ENCODE assay signal across 33 cellular contexts in genomic region chr7:119515214-119515613, GRCh38.
"Had no signal": no experiment of that assay in that cellular context is flagged by ENCODE, and none has a peak within 500 bp of the region (broad histone marks: within the 10 kb centered on the region; RNA-seq: fewer than 3 reads in every experiment).

No MANE protein-coding gene starts in this region.

- DNase-seq: activated effector memory CD4-positive, alpha-beta T cell treated with anti-CD3 and anti-CD28 coated beads, Interleukin-2, amount 50 U/mL, for 16 hours; activated effector memory CD4-positive, alpha-beta T cell treated with Interleukin-2 at 50 U/mL for 16 hours; activated gamma-delta T cell; activated gamma-delta T cell treated with Interleukin-2 at 50 U/mL for 16 hours; activated naive CD4-positive, alpha-beta T cell; activated naive CD4-positive, alpha-beta T cell treated with anti-CD3 and anti-CD28 coated beads for 36 hours; activated naive CD4-positive, alpha-beta T cell treated with anti-CD3 and anti-CD28 coated beads, Interleukin-2, amount 10 ng/mL, durations not matched to agents 7 days and 5 days; activated naive CD4-positive, alpha-beta T cell treated with anti-CD3 and anti-CD28 coated beads, Interleukin-2, amount 50 U/mL, for 16 hours; activated naive CD4-positive, alpha-beta T cell treated with Interleukin-2 at 50 U/mL for 16 hours; activated naive CD8-positive, alpha-beta T cell treated with anti-CD3 and anti-CD28 coated beads for 36 hours; activated naive CD8-positive, alpha-beta T cell treated with anti-CD3 and anti-CD28 coated beads, Interleukin-2, amount 10 ng/mL, durations not matched to agents 7 days and 5 days; activated naive CD8-positive, alpha-beta T cell treated with anti-CD3 and anti-CD28 coated beads, Interleukin-2, amount 50 U/mL, for 24 hours; activated T-cell treated with anti-CD3 and anti-CD28 coated beads, Interleukin-2, amount 50 U/mL, for 1 hour; activated T-cell treated with anti-CD3 and anti-CD28 coated beads, Interleukin-2, amount 50 U/mL, for 24 hours; activated T-cell treated with anti-CD3 and anti-CD28 coated beads, Interleukin-2, amount 50 U/mL, for 4 hours; activated T-cell treated with anti-CD3 and anti-CD28 coated beads, Interleukin-2, amount 50 U/mL, for 48 hours; activated T-cell treated with anti-CD3 and anti-CD28 coated beads, Interleukin-2, amount 50 U/mL, for 72 hours; adrenal gland; amniotic stem cell; amygdala; anterior cingulate cortex; aorta; body of pancreas; brain microvascular endothelial cell; central memory CD4-positive, alpha-beta T cell; cerebellar nuclear complex had no signal

- H3K4me1 ChIP-seq: adrenal gland, ascending aorta, body of pancreas, breast epithelium had no signal

- ATAC-seq: activated naive CD4-positive, alpha-beta T cell treated with anti-CD3 and anti-CD28 coated beads, Interleukin-2, amount 50 U/mL, for 72 hours; activated naive CD8-positive, alpha-beta T cell treated with anti-CD3 and anti-CD28 coated beads, Interleukin-2, amount 50 U/mL, for 24 hours; activated T-cell treated with anti-CD3 and anti-CD28 coated beads, Interleukin-2, amount 50 U/mL, for 4 hours; activated T-cell treated with anti-CD3 and anti-CD28 coated beads, Interleukin-2, amount 50 U/mL, for 72 hours; activated T-helper 17 cell treated with anti-CD3 and anti-CD28 coated beads, Interleukin-2, amount 50 U/mL, for 72 hours; body of pancreas had no signal

- FAIRE-seq: astrocyte, bronchial epithelial cell had no signal

- H3K27ac ChIP-seq: adrenal gland, ascending aorta, body of pancreas, brain microvascular endothelial cell, breast epithelium, cardiac muscle cell had no signal

- H3K4me3 ChIP-seq: adrenal gland, ascending aorta, body of pancreas, breast epithelium, cardiac muscle cell had no signal

- H3K9me3 ChIP-seq: adrenal gland, ascending aorta, body of pancreas, breast epithelium had no signal

- H3K36me3 ChIP-seq: adrenal gland, ascending aorta, brain microvascular endothelial cell, breast epithelium, cardiac muscle cell had no signal

- H3K27me3 ChIP-seq: adrenal gland, ascending aorta, body of pancreas, brain microvascular endothelial cell, breast epithelium, cardiac muscle cell had no signal
